25 cellular contexts compared by ENCODE assay signal in the genomic region with DNA sequence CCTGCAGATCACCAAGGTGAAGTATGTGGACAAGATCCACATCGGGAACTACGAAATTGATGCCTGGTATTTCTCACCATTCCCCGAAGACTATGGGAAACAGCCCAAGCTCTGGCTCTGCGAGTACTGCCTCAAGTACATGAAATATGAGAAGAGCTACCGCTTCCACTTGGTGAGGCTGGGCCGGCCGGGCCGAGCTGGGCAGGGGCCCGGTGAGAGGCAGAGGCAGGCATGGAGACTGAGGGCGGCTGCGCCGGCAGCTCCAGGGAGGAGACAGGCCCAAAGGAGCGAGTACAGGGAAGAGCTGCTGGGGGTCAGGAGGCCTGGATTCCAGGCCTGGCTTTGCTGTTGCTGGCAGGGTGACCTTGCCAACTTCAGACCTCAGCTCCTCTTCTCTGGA. TPM values are rescaled to one million over a fixed set of nuclear protein-coding genes. Genes with fewer than 3 reads are reported as not detected.
DNase-seq lines count a peak whose midpoint lies in the region; ATAC-seq, FAIRE-seq and TF ChIP-seq lines count a peak whose summit lies in the region.
"Had no signal": no experiment of that assay in that cellular context is flagged by ENCODE, and none has a peak within 500 bp of the region (broad histone marks: within the 10 kb centered on the region; RNA-seq: fewer than 3 reads in every experiment).

No MANE protein-coding gene starts in this region.

- no peak overlapping the region for H3K4me3 Mint-ChIP-seq in activated naive CD8-positive, alpha-beta T cell treated with anti-CD3 and anti-CD28 coated beads for 36 hours
- H3K4me3 Mint-ChIP-seq: activated T-cell treated with anti-CD3 and anti-CD28 coated beads, Interleukin-2, amount 50 U/mL, for 72 hours; CD4-positive, alpha-beta T cell; endodermal cell had no signal

- H3K9me1 ChIP-seq in K562 (ENCODE audit: control insufficient read depth, insufficient read depth, low read length) = no peaks in the 10 kb centered on the region

- TF ChIP-seq CTCF in HL-60 (IDR thresholded peaks at IDR 0.05; ENCODE audit: insufficient read depth, low read length) (no peak), K562 (IDR thresholded peaks at IDR 0.05 in 2 of 3, conservative IDR thresholded peaks at IDR 0.05 in 1 of 3; ENCODE audit: insufficient read depth in 2 of 3, low read depth in 1 of 3, low read length in 3 of 3) (no peak), stomach (IDR thresholded peaks at IDR 0.05) (no peak)

- 93% methylated on average over 10 of the region's 13 CpGs for WGBS in K562 (ENCODE audit: insufficient coverage, low coverage, missing lambda C conversion rate)
- 40 to 74% (median 70%) methylated on average over 13 of the region's 13 CpGs for WGBS in stomach, 5 donors

- DNase-seq in HL-60 (ENCODE audit: low read depth in 1 of 2, low spot score in 1 of 2) (no peak), K562 (ENCODE audit: extremely low read depth in 1 of 4, low spot score in 3 of 4) (no peak), stomach (no peak), NCI-H187 treated with DMSO at 0.1 percent for 48 hours (lab: John Stamatoyannopoulos, UW) (no peak)
- DNase-seq in activated CD4-positive, alpha-beta T cell treated with anti-CD3 and anti-CD28 coated beads for 1 hour = no peak
- DNase-seq in activated naive CD8-positive, alpha-beta T cell treated with anti-CD3 and anti-CD28 coated beads for 36 hours = no peak
- no peak for DNase-seq in activated CD4-positive, alpha-beta T cell treated with anti-CD3 and anti-CD28 coated beads, Interleukin-2, amount 50 U/mL, for 48 hours
- DNase-seq: activated naive CD4-positive, alpha-beta T cell treated with anti-CD3 and anti-CD28 coated beads, Interleukin-2, amount 50 U/mL, for 16 hours; activated T-cell treated with anti-CD3 and anti-CD28 coated beads, Interleukin-2, amount 50 U/mL, for 72 hours; CD4-positive, alpha-beta T cell; endodermal cell; KBM-7; MV-4-11; NCI-H1930; NCI-H510A treated with DMSO at 0.1 percent for 48 hours; stimulated activated CD4-positive, alpha-beta T cell treated with anti-CD3 and anti-CD28 coated beads, Interleukin-15, amount 100 ng/mL, for 24 hours; testis had no signal

- H3K9me3 Mint-ChIP-seq in activated naive CD8-positive, alpha-beta T cell treated with anti-CD3 and anti-CD28 coated beads for 36 hours = no peaks in the 10 kb centered on the region
- H3K9me3 Mint-ChIP-seq: activated T-cell treated with anti-CD3 and anti-CD28 coated beads, Interleukin-2, amount 50 U/mL, for 72 hours; CD4-positive, alpha-beta T cell; endodermal cell had no signal

- no peak overlapping the region for H3K4me3 ChIP-seq in HL-60 (replicated peaks; ENCODE audit: insufficient read depth, low read length)
- H3K4me3 ChIP-seq in K562 = no peak overlapping the region
- no peak overlapping the region for H3K4me3 ChIP-seq in mucosa of rectum (ENCODE audit: low read length in 2 of 2)
- H3K4me3 ChIP-seq in stomach = no peak overlapping the region
- H3K4me3 ChIP-seq: right atrium auricular region, SK-N-MC, testis had no signal

- in situ Hi-C loops in K562 (cut with MboI) = no loop called here

- H3K4me1 ChIP-seq in K562 (replicated peaks in 1 of 2; ENCODE audit: control insufficient read depth in 2 of 2, insufficient read depth in 2 of 2, low read length in 2 of 2) (peaks cover 22 to 52% of the 10 kb centered on the region in 2 experiments), mucosa of rectum (ENCODE audit: control insufficient read depth in 2 of 2, insufficient read depth in 2 of 2, low read length in 2 of 2) (peaks cover 47 to 52% of the 10 kb centered on the region in 2 donors), stomach (peaks cover 48 to 61% (median 53%) of the 10 kb centered on the region in 4 donors)

- BruUV-seq in K562 (replicated peaks; lab: Mats Ljungman, UMichigan) = no TSS peak

- H3K27me3 ChIP-seq in HL-60 (ENCODE audit: insufficient read depth, poor library complexity, severe bottlenecking) (no peaks in the 10 kb centered on the region), K562 (ENCODE audit: control insufficient read depth in 2 of 2, insufficient read depth in 2 of 2, low read length in 2 of 2) (no peaks in the 10 kb centered on the region), mucosa of rectum (ENCODE audit: control insufficient read depth in 2 of 2, insufficient read depth in 2 of 2, low read length in 2 of 2) (no peaks in the 10 kb centered on the region), stomach (no peaks in the 10 kb centered on the region)
- H3K27me3 ChIP-seq: right atrium auricular region, testis had no signal

- no peaks in the 10 kb centered on the region for H3K4me1 Mint-ChIP-seq in activated naive CD8-positive, alpha-beta T cell treated with anti-CD3 and anti-CD28 coated beads for 36 hours

- TF ChIP-seq EP300 in K562 (IDR thresholded peaks at IDR 0.05; ENCODE audit: low read length) = no peak
- no peak for TF ChIP-seq EP300 in stomach (IDR thresholded peaks at IDR 0.05)

- ATAC-seq in K562 = no peak
- ATAC-seq: activated T-cell treated with anti-CD3 and anti-CD28 coated beads, Interleukin-2, amount 50 U/mL, for 72 hours had no signal

- H3K79me2 ChIP-seq in K562 (ENCODE audit: control insufficient read depth, insufficient read depth, low read length) = no peaks in the 10 kb centered on the region

- no peak for TF ChIP-seq POLR2A in K562 (conservative IDR thresholded peaks at IDR 0.05)
- TF ChIP-seq POLR2A in stomach (IDR thresholded peaks at IDR 0.05) = no peak

- no peak overlapping the region for H3K27ac Mint-ChIP-seq in activated naive CD8-positive, alpha-beta T cell treated with anti-CD3 and anti-CD28 coated beads for 36 hours
- H3K27ac Mint-ChIP-seq: activated T-cell treated with anti-CD3 and anti-CD28 coated beads, Interleukin-2, amount 50 U/mL, for 72 hours had no signal

- POLR2A ChIA-PET in K562 (lab: Yijun Ruan, JAX) = interaction anchor here (0.6 to 5.0 kb wide), 6 partner anchors 8 to 156 kb away, joined by 3 to 44 read pairs (median 6); partner anchors contain the start of genes FUS and KAT8

- H3K9me3 ChIP-seq in K562 (replicated peaks; ENCODE audit: control insufficient read depth, insufficient read depth, low read depth, low read length) (no peaks in the 10 kb centered on the region), mucosa of rectum (ENCODE audit: control insufficient read depth in 2 of 2, low read length in 2 of 2) (no peaks in the 10 kb centered on the region), stomach (no peaks in the 10 kb centered on the region)
- H3K9me3 ChIP-seq: right atrium auricular region, testis had no signal

- H3K4me2 ChIP-seq in K562 (ENCODE audit: insufficient read depth, low read length) = no peak overlapping the region

- H3K27ac ChIP-seq in HL-60 (replicated peaks) = peak overlapping the region; percentile 95
- H3K27ac ChIP-seq in K562 (ENCODE audit: extremely low read depth, low read depth, low read length) = peak overlapping the region; percentile 90; the same call in 1 of the 3 replicates
- peak overlapping the region; percentile 92 to 98 for H3K27ac ChIP-seq in mucosa of rectum (ENCODE audit: low read depth in 2 of 2, low read length in 2 of 2)
- peak overlapping the region; percentile 88 to 97 (median 91) for H3K27ac ChIP-seq in stomach
- H3K27ac ChIP-seq: SK-N-MC had no signal

- intact Hi-C loops in K562 (cut with micrococcal nuclease) = no loop called here
- intact Hi-C loops in stomach (cut with DNase I; ENCODE audit: low total_unique reads) = no loop called here

- no peak for TF ChIP-seq RAD21 in K562 (CRISPR knock-in tag; conservative IDR thresholded peaks at IDR 0.05 in 1 of 2, IDR thresholded peaks at IDR 0.05 in 1 of 2)

- H3K27me3 Mint-ChIP-seq in activated naive CD8-positive, alpha-beta T cell treated with anti-CD3 and anti-CD28 coated beads for 36 hours = no peaks in the 10 kb centered on the region
- H3K27me3 Mint-ChIP-seq: CD4-positive, alpha-beta T cell had no signal

- peaks cover 7% of the 10 kb centered on the region for H3K36me3 Mint-ChIP-seq in activated naive CD8-positive, alpha-beta T cell treated with anti-CD3 and anti-CD28 coated beads for 36 hours

- H3K36me3 ChIP-seq in K562 (ENCODE audit: control insufficient read depth, insufficient read depth, low read length) = peaks cover 71% of the 10 kb centered on the region
- peaks cover 12 to 26% of the 10 kb centered on the region in 2 donors for H3K36me3 ChIP-seq in mucosa of rectum (ENCODE audit: control insufficient read depth in 2 of 2, insufficient read depth in 2 of 2, low read length in 2 of 2)
- peaks cover 49 to 98% (median 84%) of the 10 kb centered on the region in 4 donors for H3K36me3 ChIP-seq in stomach

- no peaks in the 10 kb centered on the region for H4K20me1 ChIP-seq in K562 (replicated peaks; ENCODE audit: control insufficient read depth, insufficient read depth, low read length)

- no peak overlapping the region for H2AFZ ChIP-seq in K562 (ENCODE audit: low read depth, low read length)

- no peak for FAIRE-seq in K562 (lab: Jason Lieb, UNC)
- FAIRE-seq: astrocyte, GM18507 had no signal

- H3K9ac ChIP-seq in K562 (ENCODE audit: insufficient read depth in 1 of 2, low read depth in 2 of 2, low read length in 2 of 2) (peak overlapping the region in 1 of 2 experiments; percentile 87; a peak in 2 of 4 replicates), mucosa of rectum (ENCODE audit: low read depth in 1 of 2, low read length in 2 of 2) (peak overlapping the region in 1 of 2 donors; percentile 76)

- CTCF ChIA-PET in K562 (lab: Yijun Ruan, JAX; ENCODE audit: low intra/inter-chr PET ratio) = no interaction called here

RNA-seq across cellular contexts. Expression of gene PRSS8, which starts 8.3 kb away (rescaled TPM):
- total RNA-seq in K562 (2011; cell fraction: chromatin; rRNA removed; ENCODE audit: low replicate concordance) = 0.95 and 3.2 TPM in 2 replicates
- 3.7 and 4.5 TPM in 2 replicates for total RNA-seq in K562 (2011; cell fraction: nucleolus; rRNA removed)
- 3.0 and 4.4 TPM in 2 replicates for total RNA-seq in K562 (2011; cell fraction: nucleoplasm; rRNA removed)
- total RNA-seq in K562 (2014; rRNA removed) (1.7 and 2.4 TPM in 2 replicates), K562 (2014; rRNA removed; fragmentation: Illumina TruSeq; extraction: Trizol) (0.32 and 0.69 TPM in 2 replicates), K562 (2015; rRNA removed; fragmentation: Illumina TruSeq; extraction: Trizol) (0.72 and 0.83 TPM in 2 replicates), K562 (2021) (3.0 and 3.9 TPM in 2 replicates), stomach (100 to 1,000 TPM in 2 of 5 donors, 10 to 100 TPM in 2, 1 to 10 TPM in 1; 5.8 to 176 (median 70.5) TPM)
- polyA plus RNA-seq in K562 (2011; rRNA removed) (0.77 and 7.6 TPM in 2 replicates), K562 (2014; fragmentation: Illumina TruSeq; extraction: Trizol) (2.7 and 4.5 TPM in 2 replicates), K562 (2014; fragmentation: Nextera tagmentation; extraction: Ambion mirVana) (under 1 TPM in 1 of 2 experiments, not detected in 1; 0.25 TPM), K562 (2014; rRNA removed) (3.1 and 6.3 TPM in 2 replicates), stomach (100 to 1,000 TPM in 2 of 3 donors, 10 to 100 TPM in 1; 39.3 to 151 (median 115) TPM)
- polyA plus RNA-seq in K562 (2011; cell fraction: cytosol; rRNA removed) = 5.3 and 9.1 TPM in 2 replicates
- 2.3 and 8.3 TPM in 2 replicates for polyA plus RNA-seq in K562 (2011; cell fraction: nucleus; rRNA removed)
- polyA plus RNA-seq in K562 (2012) = 2.0 and 21.4 TPM in 2 replicates
- 0.60 and 1.4 TPM in 2 replicates for polyA minus RNA-seq in K562 (2011; rRNA and poly(A)+ RNA removed)
- 2.3 and 4.6 TPM in 2 replicates for polyA minus RNA-seq in K562 (2011; cell fraction: cytosol; rRNA and poly(A)+ RNA removed)
- polyA minus RNA-seq in K562 (2011; cell fraction: nucleus; rRNA and poly(A)+ RNA removed) = 0.40 and 3.3 TPM in 2 replicates
- not detected for total RNA-seq in activated naive CD8-positive, alpha-beta T cell treated with anti-CD3 and anti-CD28 coated beads for 36 hours
- total RNA-seq: activated T-cell treated with anti-CD3 and anti-CD28 coated beads, Interleukin-2, amount 50 U/mL, for 72 hours; CD4-positive, alpha-beta T cell; G401; RPMI7951 had no signal

RNA-seq across cellular contexts. Expression of gene KAT8, which starts 9.7 kb away (rescaled TPM):
- total RNA-seq in K562 (2011; cell fraction: chromatin; rRNA removed; ENCODE audit: low replicate concordance) = 101 and 172 TPM in 2 replicates
- 101 and 113 TPM in 2 replicates for total RNA-seq in K562 (2011; cell fraction: nucleolus; rRNA removed)
- total RNA-seq in K562 (2011; cell fraction: nucleoplasm; rRNA removed) = 112 and 119 TPM in 2 replicates
- total RNA-seq in K562 (2014; rRNA removed) = 76.4 and 79.5 TPM in 2 replicates
- 55.2 and 58.0 TPM in 2 replicates for total RNA-seq in K562 (2014; rRNA removed; fragmentation: Illumina TruSeq; extraction: Trizol)
- total RNA-seq in K562 (2015; rRNA removed; fragmentation: Illumina TruSeq; extraction: Trizol) = 64.7 and 70.0 TPM in 2 replicates
- 78.8 and 85.4 TPM in 2 replicates for total RNA-seq in K562 (2021)
- polyA plus RNA-seq in K562 (2011; rRNA removed) = 97.8 and 98.5 TPM in 2 replicates
- polyA plus RNA-seq in K562 (2011; cell fraction: cytosol; rRNA removed) = 95.2 and 96.8 TPM in 2 replicates
- 146 and 150 TPM in 2 replicates for polyA plus RNA-seq in K562 (2011; cell fraction: nucleus; rRNA removed)
- 51.8 and 72.0 TPM in 2 replicates for polyA plus RNA-seq in K562 (2012)
- polyA plus RNA-seq in K562 (2014; fragmentation: Illumina TruSeq; extraction: Trizol) = 77.7 and 80.0 TPM in 2 replicates
- 10 to 100 TPM; 10.0 to 12.3 TPM for polyA plus RNA-seq in K562 (2014; fragmentation: Nextera tagmentation; extraction: Ambion mirVana)
- 85.8 and 92.9 TPM in 2 replicates for polyA plus RNA-seq in K562 (2014; rRNA removed)
- 65.0 and 72.0 TPM in 2 replicates for polyA minus RNA-seq in K562 (2011; rRNA and poly(A)+ RNA removed)
- polyA minus RNA-seq in K562 (2011; cell fraction: cytosol; rRNA and poly(A)+ RNA removed) = 35.7 and 42.9 TPM in 2 replicates
- polyA minus RNA-seq in K562 (2011; cell fraction: nucleus; rRNA and poly(A)+ RNA removed) = 26.0 and 35.5 TPM in 2 replicates
- total RNA-seq in stomach = 100 to 1,000 TPM in 1 of 5 donors, 10 to 100 TPM in 4; 38.8 to 114 (median 64.9) TPM
- 10 to 100 TPM; 45.0 to 51.4 (median 45.8) TPM for polyA plus RNA-seq in stomach
- 10 to 100 TPM; 48.9 to 49.9 TPM for total RNA-seq in activated naive CD8-positive, alpha-beta T cell treated with anti-CD3 and anti-CD28 coated beads for 36 hours

RNA-seq across cellular contexts. Expression of gene BCKDK, which starts 19.0 kb away (rescaled TPM):
- total RNA-seq in K562 (2011; cell fraction: chromatin; rRNA removed; ENCODE audit: low replicate concordance) = 17.8 and 57.4 TPM in 2 replicates
- 36.7 and 44.2 TPM in 2 replicates for total RNA-seq in K562 (2011; cell fraction: nucleolus; rRNA removed)
- 21.8 and 24.5 TPM in 2 replicates for total RNA-seq in K562 (2011; cell fraction: nucleoplasm; rRNA removed)
- total RNA-seq in K562 (2014; rRNA removed) = 29.1 and 36.4 TPM in 2 replicates
- 6.0 and 9.0 TPM in 2 replicates for total RNA-seq in K562 (2014; rRNA removed; fragmentation: Illumina TruSeq; extraction: Trizol)
- total RNA-seq in K562 (2015; rRNA removed; fragmentation: Illumina TruSeq; extraction: Trizol) = 10.8 and 11.7 TPM in 2 replicates
- 33.1 and 34.8 TPM in 2 replicates for total RNA-seq in K562 (2021)
- polyA plus RNA-seq in K562 (2011; rRNA removed) = 13.1 and 23.5 TPM in 2 replicates
- 16.2 and 36.5 TPM in 2 replicates for polyA plus RNA-seq in K562 (2011; cell fraction: cytosol; rRNA removed)
- polyA plus RNA-seq in K562 (2011; cell fraction: nucleus; rRNA removed) = 62.9 and 85.4 TPM in 2 replicates
- 24.6 and 34.3 TPM in 2 replicates for polyA plus RNA-seq in K562 (2012)
- 22.4 and 29.2 TPM in 2 replicates for polyA plus RNA-seq in K562 (2014; fragmentation: Illumina TruSeq; extraction: Trizol)
- polyA plus RNA-seq in K562 (2014; fragmentation: Nextera tagmentation; extraction: Ambion mirVana) = 1 to 10 TPM in 1 of 2 experiments, under 1 TPM in 1; 0.58 to 1.5 TPM
- polyA plus RNA-seq in K562 (2014; rRNA removed) = 25.1 and 27.1 TPM in 2 replicates
- 9.3 and 10.0 TPM in 2 replicates for polyA minus RNA-seq in K562 (2011; rRNA and poly(A)+ RNA removed)
- polyA minus RNA-seq in K562 (2011; cell fraction: cytosol; rRNA and poly(A)+ RNA removed) = 16.1 and 18.6 TPM in 2 replicates
- 29.1 and 36.5 TPM in 2 replicates for polyA minus RNA-seq in K562 (2011; cell fraction: nucleus; rRNA and poly(A)+ RNA removed)
- 100 to 1,000 TPM in 1 of 5 donors, 10 to 100 TPM in 4; 11.0 to 197 (median 58.3) TPM for total RNA-seq in stomach
- 10 to 100 TPM; 27.4 to 40.9 (median 34.0) TPM for polyA plus RNA-seq in stomach
- 10 to 100 TPM; 45.5 to 49.3 TPM for total RNA-seq in activated naive CD8-positive, alpha-beta T cell treated with anti-CD3 and anti-CD28 coated beads for 36 hours

RNA-seq across cellular contexts. Expression of gene PRSS36, which starts 22.7 kb away (rescaled TPM):
- total RNA-seq in K562 (2011; cell fraction: chromatin; rRNA removed; ENCODE audit: low replicate concordance) = 1.1 TPM in 1 of 2 replicates, not detected in the other
- total RNA-seq in K562 (2011; cell fraction: nucleolus; rRNA removed) = 0.67 and 0.92 TPM in 2 replicates
- 0.44 TPM in 1 of 2 replicates, not detected in the other for total RNA-seq in K562 (2011; cell fraction: nucleoplasm; rRNA removed)
- total RNA-seq in K562 (2014; rRNA removed) = 0.82 and 1.2 TPM in 2 replicates
- total RNA-seq in K562 (2014; rRNA removed; fragmentation: Illumina TruSeq; extraction: Trizol) = 0.38 TPM in 1 of 2 replicates, not detected in the other
- 0.36 and 0.68 TPM in 2 replicates for total RNA-seq in K562 (2015; rRNA removed; fragmentation: Illumina TruSeq; extraction: Trizol)
- total RNA-seq in K562 (2021) = 0.56 and 1.1 TPM in 2 replicates
- polyA plus RNA-seq in K562 (2011; rRNA removed) = 0.54 and 0.85 TPM in 2 replicates
- polyA plus RNA-seq in K562 (2011; cell fraction: cytosol; rRNA removed) = 1.4 and 2.6 TPM in 2 replicates
- polyA plus RNA-seq in K562 (2011; cell fraction: nucleus; rRNA removed) = 1.1 and 1.4 TPM in 2 replicates
- polyA plus RNA-seq in K562 (2012) = 0.33 and 0.65 TPM in 2 replicates
- 0.57 and 0.68 TPM in 2 replicates for polyA plus RNA-seq in K562 (2014; fragmentation: Illumina TruSeq; extraction: Trizol)
- polyA plus RNA-seq in K562 (2014; fragmentation: Nextera tagmentation; extraction: Ambion mirVana) = under 1 TPM in 1 of 2 experiments, not detected in 1; 0.22 TPM
- polyA plus RNA-seq in K562 (2014; rRNA removed) = 0.09 and 0.45 TPM in 2 replicates
- polyA minus RNA-seq in K562 (2011; rRNA and poly(A)+ RNA removed) = 0.46 and 0.72 TPM in 2 replicates
- polyA minus RNA-seq in K562 (2011; cell fraction: cytosol; rRNA and poly(A)+ RNA removed) = 0.95 and 1.4 TPM in 2 replicates
- polyA minus RNA-seq in K562 (2011; cell fraction: nucleus; rRNA and poly(A)+ RNA removed) = 0.67 and 0.78 TPM in 2 replicates
- total RNA-seq in stomach = 10 to 100 TPM in 1 of 5 donors, 1 to 10 TPM in 1, under 1 TPM in 1, not detected in 2; 0.87 to 26.3 (median 2.6) TPM
- 1 to 10 TPM; 2.1 to 4.0 (median 2.9) TPM for polyA plus RNA-seq in stomach
- total RNA-seq in activated naive CD8-positive, alpha-beta T cell treated with anti-CD3 and anti-CD28 coated beads for 36 hours = under 1 TPM in 1 of 2 experiments, not detected in 1; 0.74 TPM
- total RNA-seq: G401, glomerular endothelial cell had no signal

RNA-seq across cellular contexts. Expression of gene VKORC1, which starts 32.6 kb away (rescaled TPM):
- total RNA-seq in K562 (2011; cell fraction: chromatin; rRNA removed; ENCODE audit: low replicate concordance) = 51.0 and 124 TPM in 2 replicates
- 125 and 158 TPM in 2 replicates for total RNA-seq in K562 (2011; cell fraction: nucleolus; rRNA removed)
- total RNA-seq in K562 (2011; cell fraction: nucleoplasm; rRNA removed) = 125 and 133 TPM in 2 replicates
- total RNA-seq in K562 (2014; rRNA removed) = 68.1 and 83.3 TPM in 2 replicates
- 28.8 and 32.1 TPM in 2 replicates for total RNA-seq in K562 (2014; rRNA removed; fragmentation: Illumina TruSeq; extraction: Trizol)
- total RNA-seq in K562 (2015; rRNA removed; fragmentation: Illumina TruSeq; extraction: Trizol) = 36.1 and 37.2 TPM in 2 replicates
- 62.1 and 66.1 TPM in 2 replicates for total RNA-seq in K562 (2021)
- 119 and 164 TPM in 2 replicates for polyA plus RNA-seq in K562 (2011; rRNA removed)
- 399 and 484 TPM in 2 replicates for polyA plus RNA-seq in K562 (2011; cell fraction: cytosol; rRNA removed)
- polyA plus RNA-seq in K562 (2011; cell fraction: nucleus; rRNA removed) = 102 and 144 TPM in 2 replicates
- 97.9 and 107 TPM in 2 replicates for polyA plus RNA-seq in K562 (2012)
- 70.3 and 79.1 TPM in 2 replicates for polyA plus RNA-seq in K562 (2014; fragmentation: Illumina TruSeq; extraction: Trizol)
- 10 to 100 TPM; 30.0 to 47.3 TPM for polyA plus RNA-seq in K562 (2014; fragmentation: Nextera tagmentation; extraction: Ambion mirVana)
- polyA plus RNA-seq in K562 (2014; rRNA removed) = 112 and 121 TPM in 2 replicates
- 83.5 and 88.3 TPM in 2 replicates for polyA minus RNA-seq in K562 (2011; rRNA and poly(A)+ RNA removed)
- polyA minus RNA-seq in K562 (2011; cell fraction: cytosol; rRNA and poly(A)+ RNA removed) = 42.0 and 44.3 TPM in 2 replicates
- 18.0 and 29.5 TPM in 2 replicates for polyA minus RNA-seq in K562 (2011; cell fraction: nucleus; rRNA and poly(A)+ RNA removed)
- 100 to 1,000 TPM in 1 of 5 donors, 10 to 100 TPM in 4; 20.1 to 191 (median 35.0) TPM for total RNA-seq in stomach
- 10 to 100 TPM; 53.2 to 90.8 (median 62.9) TPM for polyA plus RNA-seq in stomach
- 10 to 100 TPM; 57.9 to 61.3 TPM for total RNA-seq in activated naive CD8-positive, alpha-beta T cell treated with anti-CD3 and anti-CD28 coated beads for 36 hours
